ENCODE assay signal across 1 cellular context in genomic region chr3:12810013-12810780, GRCh38.
A peak's percentile ranks its signal among the peaks of the same experiment; 100 is the strongest.
TF ChIP-seq lines count a peak whose summit lies in the region.

No MANE protein-coding gene starts in this region.

TF ChIP-seq in K562, 482 proteins besides CTCF, POLR2A, EP300 and RAD21 (continued from another document and continues in another):
- no peak for TF ChIP-seq CHD7 (IDR thresholded peaks at IDR 0.05; ENCODE audit: low read depth, low read length)
- no peak for TF ChIP-seq TCF7L2 (IDR thresholded peaks at IDR 0.05; ENCODE audit: low read depth, low read length)
- no peak for TF ChIP-seq TAF15 (IDR thresholded peaks at IDR 0.05; ENCODE audit: low read depth, low read length)
- TF ChIP-seq HES1 (IDR thresholded peaks at IDR 0.05; ENCODE audit: low read depth), result no peak
- no peak for TF ChIP-seq ZNF324 (CRISPR knock-in tag; IDR thresholded peaks at IDR 0.05)
- no peak for TF ChIP-seq ZBTB34 (CRISPR knock-in tag; IDR thresholded peaks at IDR 0.05)
- no peak; the same call in 1 of the 2 replicates for TF ChIP-seq ATF3 (IDR thresholded peaks at IDR 0.05)
- 0 out of 2 replicates have a peak, but pooled peaks have one; percentile 32 for TF ChIP-seq ATF3 (CRISPR knock-in tag; conservative IDR thresholded peaks at IDR 0.05)
- no peak for TF ChIP-seq ZNF668 (CRISPR knock-in tag; IDR thresholded peaks at IDR 0.05)
- peak; percentile 97 for TF ChIP-seq HMGN3 (IDR thresholded peaks at IDR 0.05; ENCODE audit: borderline replicate concordance, extremely low read depth, insufficient read length, low read depth, low read length)
- no peak for TF ChIP-seq NELFE (IDR thresholded peaks at IDR 0.05; ENCODE audit: insufficient read depth, insufficient read length)
- TF ChIP-seq ZBTB2 (IDR thresholded peaks at IDR 0.05), result no peak
- no peak for TF ChIP-seq NCOR1 (IDR thresholded peaks at IDR 0.05)
- no peak for TF ChIP-seq ZNF655 (CRISPR knock-in tag; IDR thresholded peaks at IDR 0.05)
- no peak for TF ChIP-seq SOX6 (IDR thresholded peaks at IDR 0.05)
- no peak; the same call in 1 of the 2 replicates for TF ChIP-seq ZBTB7A (IDR thresholded peaks at IDR 0.05; ENCODE audit: borderline replicate concordance, control insufficient read depth, low read depth, low read length)
- TF ChIP-seq GATA2 (CRISPR knock-in tag; IDR thresholded peaks at IDR 0.05), result 0 out of 2 replicates have a peak, but pooled peaks have one; percentile 12
- TF ChIP-seq GTF2B (IDR thresholded peaks at IDR 0.05; ENCODE audit: extremely low read depth, insufficient read length), result no peak
- TF ChIP-seq THAP12 (CRISPR knock-in tag; IDR thresholded peaks at IDR 0.05), result peak; percentile 78; the same call in 1 of the 2 replicates
- TF ChIP-seq CLOCK (CRISPR knock-in tag; IDR thresholded peaks at IDR 0.05; ENCODE audit: borderline replicate concordance), result no peak
- TF ChIP-seq PRMT5 (CRISPR knock-in tag; IDR thresholded peaks at IDR 0.05), result no peak
- no peak for TF ChIP-seq ZNF133 (CRISPR knock-in tag; IDR thresholded peaks at IDR 0.05)
- no peak for TF ChIP-seq PML (IDR thresholded peaks at IDR 0.05; ENCODE audit: low read length)
- no peak for TF ChIP-seq ZNF175 (CRISPR knock-in tag; IDR thresholded peaks at IDR 0.05; ENCODE audit: low read depth)
- TF ChIP-seq KDM4B (IDR thresholded peaks at IDR 0.05; ENCODE audit: borderline replicate concordance in 2 of 2, low read depth in 1 of 2), result no peak
- TF ChIP-seq DEAF1 (CRISPR knock-in tag; IDR thresholded peaks at IDR 0.05), result no peak
- no peak for TF ChIP-seq ZNF24 (IDR thresholded peaks at IDR 0.05)
- no peak for TF ChIP-seq ETV1 (tag; conservative IDR thresholded peaks at IDR 0.05; ENCODE audit: low read depth)
- no peak for TF ChIP-seq ZNF174 (CRISPR knock-in tag; IDR thresholded peaks at IDR 0.05)
